ENCODE assay signal across 9 cellular contexts in the genomic region with DNA sequence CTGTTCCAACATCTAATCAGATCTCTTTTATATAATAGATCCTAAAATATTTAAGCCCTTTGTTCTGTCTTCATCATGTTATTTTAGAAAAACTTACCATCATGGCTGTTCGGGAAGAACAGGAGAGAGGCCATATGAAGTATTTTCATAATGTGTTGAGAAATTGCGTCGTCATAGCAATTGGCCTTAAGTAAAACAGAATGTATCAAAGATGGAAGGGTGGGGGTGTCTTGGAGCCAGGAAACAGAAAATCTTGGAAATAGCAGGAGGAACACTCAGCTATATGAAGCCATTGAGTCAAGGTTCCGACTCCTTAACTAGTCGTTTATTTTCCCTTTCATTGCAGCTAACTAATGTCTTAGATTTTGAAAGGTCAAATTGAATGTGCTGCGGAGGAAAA. TPM values are rescaled to one million over a fixed set of nuclear protein-coding genes. Genes with fewer than 3 reads are reported as not detected.
A peak's percentile ranks its signal among the peaks of the same experiment; 100 is the strongest.
DNase-seq lines count a peak whose midpoint lies in the region; ATAC-seq and TF ChIP-seq lines count a peak whose summit lies in the region.
"Had no signal": no experiment of that assay in that cellular context is flagged by ENCODE, and none has a peak within 500 bp of the region (broad histone marks: within the 10 kb centered on the region; RNA-seq: fewer than 3 reads in every experiment).

No MANE protein-coding gene starts in this region.

- intact Hi-C loops in ascending aorta (cut with DNase I) (loop anchor here (2.0 to 5.0 kb wide), 3 partner anchors 97 to 181 kb away; partner anchors contain the start of genes DYNC2I2, ODF2 and URM1), upper lobe of right lung (cut with DNase I) (no loop called here)

- H3K27me3 ChIP-seq in ascending aorta, result no peaks in the 10 kb centered on the region
- no peaks in the 10 kb centered on the region for H3K27me3 ChIP-seq in upper lobe of right lung

- ATAC-seq in upper lobe of right lung (no peak), HG03045 (IDR thresholded peaks at IDR 0.05; ENCODE audit: unreplicated experiment) (no peak), GM21381 (IDR thresholded peaks at IDR 0.05; ENCODE audit: unreplicated experiment) (no peak)

- no peak for TF ChIP-seq CTCF in ascending aorta (IDR thresholded peaks at IDR 0.05)
- TF ChIP-seq CTCF in upper lobe of right lung (IDR thresholded peaks at IDR 0.05), result no peak

- H3K4me1 ChIP-seq in ascending aorta (peaks cover 13 to 55% of the 10 kb centered on the region in 2 donors), upper lobe of right lung (peaks cover 62% of the 10 kb centered on the region)

- no peaks in the 10 kb centered on the region for H3K36me3 ChIP-seq in ascending aorta
- no peaks in the 10 kb centered on the region for H3K36me3 ChIP-seq in upper lobe of right lung

- H3K27ac ChIP-seq in ascending aorta, result peak overlapping the region; percentile 96 to 98
- H3K27ac ChIP-seq in upper lobe of right lung, result peak overlapping the region; percentile 94

- no peaks in the 10 kb centered on the region for H3K9me3 ChIP-seq in ascending aorta
- no peaks in the 10 kb centered on the region for H3K9me3 ChIP-seq in upper lobe of right lung

- DNase-seq in NCI-H82 (lab: John Stamatoyannopoulos, UW), result peak; percentile 15
- no peak for DNase-seq in NCI-H82 treated with DMSO at 0.1 percent for 48 hours (lab: John Stamatoyannopoulos, UW; ENCODE audit: unreplicated experiment)
- DNase-seq in ascending aorta (ENCODE audit: low spot score in 2 of 2), result no peak
- DNase-seq in kidney tubule cell (ENCODE audit: low spot score), result peak; percentile 60
- no peak for DNase-seq in upper lobe of right lung
- no peak for DNase-seq in retina
- DNase-seq: activated T-cell treated with anti-CD3 and anti-CD28 coated beads, Interleukin-2, amount 50 U/mL, for 4 hours had no signal

- H3K4me3 ChIP-seq in ascending aorta (peak overlapping the region; percentile 94 to 96), upper lobe of right lung (peak overlapping the region; percentile 95)

RNA-seq across cellular contexts. Expression of gene SPTAN1, which starts 1.3 kb away (rescaled TPM):
- total RNA-seq in ascending aorta, result 687 TPM
- total RNA-seq in upper lobe of right lung, result 358 TPM

RNA-seq across cellular contexts. Expression of gene GLE1, which starts 49.2 kb away (rescaled TPM):
- 6.3 TPM for total RNA-seq in ascending aorta
- total RNA-seq in upper lobe of right lung, result 21.8 TPM

Comparison
In these comparisons a context has a peak if more than half of its experiments do, and no peak if none do; other contexts are left out.
1. DNase-seq: peak in NCI-H82 (single experiment) and kidney tubule cell (single experiment); none in NCI-H82 treated with DMSO at 0.1 percent for 48 hours (single experiment), ascending aorta (0 of 2), upper lobe of right lung (single experiment) and retina (single experiment).